In genomic region chr20:35133735-35134134, GRCh38 we compare ENCODE assay signal across 16 cellular contexts. TPM values are rescaled to one million over a fixed set of nuclear protein-coding genes. Genes with fewer than 3 reads are reported as not detected.
DNase-seq lines count a peak whose midpoint lies in the region; ATAC-seq and TF ChIP-seq lines count a peak whose summit lies in the region.
"Had no signal": no experiment of that assay in that cellular context is flagged by ENCODE, and none has a peak within 500 bp of the region (broad histone marks: within the 10 kb centered on the region; RNA-seq: fewer than 3 reads in every experiment).

No MANE protein-coding gene starts in this region.

- H3K27ac ChIP-seq in adrenal gland (peak overlapping the region in 4 of 5 donors; percentile 15 to 89 (median 78)), mesenchymal stem cell (ENCODE audit: low read length, poor library complexity, severe bottlenecking) (no peak overlapping the region), breast epithelium (no peak overlapping the region)
- H3K27ac ChIP-seq: KMS-11 had no signal

- H3K36me3 ChIP-seq in adrenal gland (replicated peaks in 1 of 2) (peaks cover 0 to 54% of the 10 kb centered on the region in 2 donors), mesenchymal stem cell (ENCODE audit: control insufficient read depth in 1 of 2, insufficient read depth in 2 of 2, low read depth in 1 of 2, low read length in 2 of 2) (peaks cover 48 to 64% of the 10 kb centered on the region in 2 experiments), breast epithelium (no peaks in the 10 kb centered on the region)

- 71 to 83% (median 73%) methylated on average over 5 of the region's 5 CpGs for WGBS in adrenal gland, 4 donors
- WGBS in mesenchymal stem cell: 89% methylated on average over 5 of the region's 5 CpGs

- no peak for ATAC-seq in activated naive CD4-positive, alpha-beta T cell treated with anti-CD3 and anti-CD28 coated beads, Interleukin-2, amount 50 U/mL, for 72 hours
- no peak for ATAC-seq in GM18907 (IDR thresholded peaks at IDR 0.05; ENCODE audit: unreplicated experiment)
- ATAC-seq in HG03097 (IDR thresholded peaks at IDR 0.05; ENCODE audit: low FRiP score, unreplicated experiment): no peak
- ATAC-seq: PC-3 had no signal

- no peak overlapping the region for H3K14ac ChIP-seq in mesenchymal stem cell (ENCODE audit: low read length in 2 of 2)

- no peak overlapping the region for H4K8ac ChIP-seq in mesenchymal stem cell (ENCODE audit: low read length)

- no peak overlapping the region for H3K4me2 ChIP-seq in mesenchymal stem cell (ENCODE audit: low read length, poor library complexity, severe bottlenecking)
- H3K4me2 ChIP-seq: BLaER1 treated with 17β-estradiol and CSF1 and Interleukin-3, amounts not matched to agents 10 nM and 100 nM; KMS-11 had no signal

- no peaks in the 10 kb centered on the region for H3K9me3 Mint-ChIP-seq in activated naive CD4-positive, alpha-beta T cell treated with anti-CD3 and anti-CD28 coated beads, Interleukin-2, amount 50 U/mL, for 72 hours

- TF ChIP-seq CTCF in adrenal gland (IDR thresholded peaks at IDR 0.05) (no peak), breast epithelium (IDR thresholded peaks at IDR 0.05) (no peak)

- H3K9ac ChIP-seq in mesenchymal stem cell (ENCODE audit: low read length): peak overlapping the region; percentile 64
- H3K9ac ChIP-seq: KMS-11 had no signal

- peaks cover 22% of the 10 kb centered on the region for H3K79me1 ChIP-seq in mesenchymal stem cell (replicated peaks; ENCODE audit: low read length, poor library complexity, severe bottlenecking)

- no peak overlapping the region for H2BK12ac ChIP-seq in mesenchymal stem cell (ENCODE audit: low read length in 2 of 2)

- no peak overlapping the region for H2AK5ac ChIP-seq in mesenchymal stem cell (ENCODE audit: low read length, severe bottlenecking)

- no peak overlapping the region for H3K23ac ChIP-seq in mesenchymal stem cell (ENCODE audit: low read length in 2 of 2)

- no peak overlapping the region for H3K18ac ChIP-seq in mesenchymal stem cell (ENCODE audit: low read depth in 1 of 2, low read length in 2 of 2)

- peaks cover 31 to 51% of the 10 kb centered on the region in 2 donors for H3K4me1 ChIP-seq in adrenal gland (replicated peaks in 1 of 2)
- H3K4me1 ChIP-seq in mesenchymal stem cell (ENCODE audit: control insufficient read depth, insufficient read depth, low read depth, low read length): peaks cover 3% of the 10 kb centered on the region
- H3K4me1 ChIP-seq in breast epithelium: no peaks in the 10 kb centered on the region

- no peak for DNase-seq in activated naive CD4-positive, alpha-beta T cell treated with anti-CD3 and anti-CD28 coated beads, Interleukin-2, amount 50 U/mL, for 72 hours (ENCODE audit: low spot score in 2 of 2)
- DNase-seq in activated naive CD4-positive, alpha-beta T cell (lab: John Stamatoyannopoulos, UW): no peak
- peak; percentile 17 for DNase-seq in HCEC 1CT
- DNase-seq in adrenal gland: no peak
- no peak for DNase-seq in mesenchymal stem cell
- no peak for DNase-seq in breast epithelium (ENCODE audit: low spot score in 2 of 2)
- DNase-seq: DMS 273 treated with DMSO at 0.1 percent for 48 hours, GOT3, NCI-H1092 treated with DMSO at 0.1 percent for 48 hours, NCI-H1694, NCI-H345, PC-3 had no signal

- no peak overlapping the region for H2AFZ ChIP-seq in mesenchymal stem cell (ENCODE audit: low read depth, low read length)

- H2BK120ac ChIP-seq in mesenchymal stem cell (ENCODE audit: low read depth, low read length): no peak overlapping the region

- peaks cover 0 to 4% of the 10 kb centered on the region in 2 donors for H3K36me3 Mint-ChIP-seq in activated naive CD4-positive, alpha-beta T cell treated with anti-CD3 and anti-CD28 coated beads, Interleukin-2, amount 50 U/mL, for 72 hours

- TF ChIP-seq POLR2A in adrenal gland (IDR thresholded peaks at IDR 0.05) (no peak), breast epithelium (IDR thresholded peaks at IDR 0.05) (no peak)

- H3K4me3 ChIP-seq in adrenal gland (no peak overlapping the region), mesenchymal stem cell (ENCODE audit: insufficient read depth in 1 of 2, low read depth in 1 of 2, low read length in 2 of 2) (no peak overlapping the region), breast epithelium (no peak overlapping the region)
- H3K4me3 ChIP-seq: BLaER1 treated with 17β-estradiol and CSF1 and Interleukin-3, amounts not matched to agents 10 nM and 100 nM had no signal

- intact Hi-C loops in adrenal gland (cut with DNase I): no loop called here
- intact Hi-C loops in breast epithelium (cut with DNase I; ENCODE audit: low total_unique reads): no loop called here

- H3K27me3 ChIP-seq in adrenal gland (no peaks in the 10 kb centered on the region), mesenchymal stem cell (ENCODE audit: control insufficient read depth in 1 of 2, insufficient read depth in 1 of 2, low read length in 2 of 2) (no peaks in the 10 kb centered on the region), breast epithelium (no peaks in the 10 kb centered on the region)
- H3K27me3 ChIP-seq: BLaER1 treated with 17β-estradiol and CSF1 and Interleukin-3, amounts not matched to agents 10 nM and 100 nM had no signal

- H3K9me3 ChIP-seq in adrenal gland (replicated peaks in 1 of 3): no peaks in the 10 kb centered on the region
- H3K9me3 ChIP-seq in mesenchymal stem cell (ENCODE audit: control insufficient read depth, low read length): no peaks in the 10 kb centered on the region
- H3K9me3 ChIP-seq in breast epithelium: no peaks in the 10 kb centered on the region
- H3K9me3 ChIP-seq: BLaER1 treated with 17β-estradiol and CSF1 and Interleukin-3, amounts not matched to agents 10 nM and 100 nM had no signal

- H4K91ac ChIP-seq in mesenchymal stem cell (ENCODE audit: low read length): no peak overlapping the region

- H3K4ac ChIP-seq in mesenchymal stem cell (ENCODE audit: low read depth in 1 of 2, low read length in 2 of 2): no peak overlapping the region

- H3K27ac Mint-ChIP-seq in activated naive CD4-positive, alpha-beta T cell treated with anti-CD3 and anti-CD28 coated beads, Interleukin-2, amount 50 U/mL, for 72 hours: peak overlapping the region; percentile 44 to 76

- no peak overlapping the region for H2BK5ac ChIP-seq in mesenchymal stem cell (ENCODE audit: low read depth, low read length, poor library complexity, severe bottlenecking)

- no peak overlapping the region for H2BK15ac ChIP-seq in mesenchymal stem cell (ENCODE audit: low read depth, poor library complexity, severe bottlenecking)

RNA-seq across cellular contexts. Expression of gene EDEM2, which starts 13.4 kb away (rescaled TPM):
- total RNA-seq in activated naive CD4-positive, alpha-beta T cell treated with anti-CD3 and anti-CD28 coated beads, Interleukin-2, amount 50 U/mL, for 72 hours: 10 to 100 TPM; 12.2 to 17.1 TPM
- total RNA-seq in adrenal gland (10 to 100 TPM; 29.3 to 62.5 (median 42.3) TPM), breast epithelium (10 to 100 TPM; 19.3 to 25.8 (median 22.4) TPM)
- polyA plus RNA-seq in adrenal gland: 10 to 100 TPM; 16.2 to 39.4 (median 25.0) TPM
- polyA plus RNA-seq in mesenchymal stem cell (2013, experiment 1 of 2): 30.3 TPM
- 30.4 TPM for polyA plus RNA-seq in mesenchymal stem cell (2013, experiment 2 of 2)

RNA-seq across cellular contexts. Expression of gene PROCR, which starts 38.1 kb away (rescaled TPM):
- total RNA-seq in activated naive CD4-positive, alpha-beta T cell treated with anti-CD3 and anti-CD28 coated beads, Interleukin-2, amount 50 U/mL, for 72 hours: 1 to 10 TPM; 2.3 to 3.1 TPM
- total RNA-seq in adrenal gland (10 to 100 TPM; 15.8 to 87.0 (median 29.2) TPM), breast epithelium (10 to 100 TPM; 34.1 to 87.9 (median 39.8) TPM)
- 10 to 100 TPM; 21.4 to 51.7 (median 29.8) TPM for polyA plus RNA-seq in adrenal gland
- polyA plus RNA-seq in mesenchymal stem cell (2013, experiment 1 of 2): 44.9 TPM
- polyA plus RNA-seq in mesenchymal stem cell (2013, experiment 2 of 2): 46.0 TPM

RNA-seq across cellular contexts. Expression of gene TRPC4AP, which starts 41.1 kb away (rescaled TPM):
- total RNA-seq in activated naive CD4-positive, alpha-beta T cell treated with anti-CD3 and anti-CD28 coated beads, Interleukin-2, amount 50 U/mL, for 72 hours: 10 to 100 TPM; 44.6 to 51.3 TPM
- total RNA-seq in adrenal gland (10 to 100 TPM; 68.3 to 87.2 (median 81.2) TPM), breast epithelium (10 to 100 TPM; 62.6 to 71.7 (median 69.5) TPM)
- 10 to 100 TPM; 50.2 to 68.5 (median 56.2) TPM for polyA plus RNA-seq in adrenal gland
- polyA plus RNA-seq in mesenchymal stem cell (2013, experiment 1 of 2): 50.9 TPM
- polyA plus RNA-seq in mesenchymal stem cell (2013, experiment 2 of 2): 50.8 TPM

Comparison
In these comparisons a context has a peak if more than half of its experiments do, and no peak if none do; other contexts are left out.
1. H3K27ac ChIP-seq: peak in adrenal gland (4 of 5); none in mesenchymal stem cell (single experiment) and breast epithelium (0 of 2).
2. RNA of gene PROCR, which starts 38.1 kb away (total RNA-seq): 34.1 to 87.9 TPM in breast epithelium and 15.8 to 87.0 TPM in adrenal gland; 2.3 to 3.1 TPM in activated naive CD4-positive, alpha-beta T cell treated with anti-CD3 and anti-CD28 coated beads, Interleukin-2, amount 50 U/mL, for 72 hours; every median in the first group is over 4 times any median in the second.